Comparison of ENCODE assay signal across 18 cellular contexts in the genomic region with DNA sequence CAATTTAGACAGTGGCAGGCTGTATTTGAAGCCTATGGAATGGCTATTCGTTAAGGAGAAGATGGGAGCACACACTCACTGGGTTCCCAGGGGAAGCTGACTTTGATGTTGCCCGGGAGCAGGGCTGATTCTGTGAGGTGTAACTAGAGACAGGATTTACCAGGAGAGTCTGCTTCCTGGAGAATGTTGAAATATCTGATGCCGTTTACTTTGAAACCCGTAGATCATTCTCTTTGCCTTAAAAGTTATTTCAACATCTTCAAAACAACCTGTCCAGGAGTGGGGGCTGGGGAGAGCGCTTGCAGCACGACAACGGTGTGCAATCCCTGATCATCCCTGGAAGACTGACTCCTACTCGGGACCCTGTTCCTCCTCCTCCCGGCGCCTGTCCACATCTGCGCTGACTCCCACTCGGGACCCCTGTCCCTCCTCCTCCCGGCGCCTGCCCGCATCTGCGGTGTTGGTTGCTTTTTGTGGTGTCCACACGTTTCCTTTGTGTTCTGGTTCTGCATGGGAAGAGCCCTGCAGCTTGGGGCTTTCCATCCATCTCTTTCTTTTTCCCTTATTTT. TPM values are rescaled to one million over a fixed set of nuclear protein-coding genes. Genes with fewer than 3 reads are reported as not detected.
"Had no signal": no experiment of that assay in that cellular context is flagged by ENCODE, and none has a peak within 500 bp of the region (broad histone marks: within the 10 kb centered on the region; RNA-seq: fewer than 3 reads in every experiment).

No MANE protein-coding gene starts in this region.

- H3K4me2 ChIP-seq: hepatocyte had no signal

- H3K27ac ChIP-seq: hepatocyte, tibial nerve, uterus had no signal

- H3K4me1 ChIP-seq: tibial nerve, uterus had no signal

- H3K27me3 ChIP-seq: hepatocyte, tibial nerve, uterus had no signal

- DNase-seq: activated CD4-positive, alpha-beta memory T cell treated with anti-CD3 and anti-CD28 coated beads, Interleukin-2, amount 10 ng/mL, durations not matched to agents 7 days and 5 days; activated CD4-positive, alpha-beta T cell treated with anti-CD3 and anti-CD28 coated beads, Interleukin-2, amount 10 ng/mL, durations not matched to agents 24 days and 14 days; activated effector memory CD4-positive, alpha-beta T cell treated with anti-CD3 and anti-CD28 coated beads, Interleukin-2, amount 50 U/mL, for 16 hours; cortex of kidney; foreskin fibroblast; immature natural killer cell; mesenchymal stem cell; occipital lobe; small intestine; stimulated activated CD4-positive, alpha-beta T cell treated with anti-CD3 and anti-CD28 coated beads, Interleukin-2, amount 100 ng/mL, for 24 hours; stimulated activated naive CD8-positive, alpha-beta T cell treated with anti-CD3 and anti-CD28 coated beads, Interleukin-15, amount 100 ng/mL, for 72 hours; T-helper 17 cell; uterus had no signal

- ATAC-seq: sciatic nerve; stimulated activated effector memory CD8-positive, alpha-beta T cell treated with anti-CD3 and anti-CD28 coated beads, Interleukin-12 subunit alpha, Interleukin-12 subunit beta, amount 100 ng/mL, for 72 hours; stimulated activated naive CD8-positive, alpha-beta T cell treated with anti-CD3 and anti-CD28 coated beads, Interleukin-15, amount 100 ng/mL, for 72 hours; T-helper 17 cell had no signal

- H3K9me3 ChIP-seq: tibial nerve, uterus had no signal

- H3K36me3 ChIP-seq: uterus had no signal

- H3K4me3 ChIP-seq: hepatocyte, tibial nerve, uterus had no signal

- H2AFZ ChIP-seq: hepatocyte had no signal

RNA-seq across cellular contexts. Expression of gene TMEM132B, which starts 48.3 kb away (rescaled TPM):
- total RNA-seq: activated CD4-positive, alpha-beta memory T cell treated with anti-CD3 and anti-CD28 coated beads, Interleukin-2, amount 10 ng/mL, durations not matched to agents 7 days and 5 days; activated CD4-positive, alpha-beta T cell treated with anti-CD3 and anti-CD28 coated beads, Interleukin-2, amount 10 ng/mL, durations not matched to agents 24 days and 14 days; epithelial cell of proximal tubule; T-helper 17 cell had no signal
- polyA plus RNA-seq: immature natural killer cell had no signal
